ENCODE assay signal across 10 cellular contexts in genomic region chr5:98454904-98455303, GRCh38.
DNase-seq lines count a peak whose midpoint lies in the region; ATAC-seq and TF ChIP-seq lines count a peak whose summit lies in the region.
"Had no signal": no experiment of that assay in that cellular context is flagged by ENCODE, and none has a peak within 500 bp of the region (broad histone marks: within the 10 kb centered on the region; RNA-seq: fewer than 3 reads in every experiment).

No MANE protein-coding gene starts in this region.

- H3K36me3 ChIP-seq in HCT116 (ENCODE audit: control insufficient read depth in 1 of 2, insufficient read depth in 2 of 2, low read length in 2 of 2) (no peaks in the 10 kb centered on the region), Panc1 (ENCODE audit: control insufficient read depth, insufficient read depth, low read length) (no peaks in the 10 kb centered on the region), suprapubic skin (no peaks in the 10 kb centered on the region)
- H3K36me3 ChIP-seq: spleen had no signal

- H3K27ac ChIP-seq in HCT116 (ENCODE audit: low read depth, low read length), result no peak overlapping the region
- no peak overlapping the region for H3K27ac ChIP-seq in Panc1 (ENCODE audit: low read length)
- H3K27ac ChIP-seq in suprapubic skin, result no peak overlapping the region
- H3K27ac ChIP-seq: spleen had no signal

- WGBS in suprapubic skin, result 22% methylated on average over 4 of the region's 4 CpGs

- in situ Hi-C loops in Panc1 (cut with HindIII; ENCODE audit: low pct_unique_long_range_greater_than_20kb, low sequenced_read_pairs), result no loop called here

- BruUV-seq in HCT116 (replicated peaks; lab: Mats Ljungman, UMichigan) (no TSS peak), Panc1 (replicated peaks; lab: Mats Ljungman, UMichigan) (no TSS peak)

- no peaks in the 10 kb centered on the region for H4K20me1 ChIP-seq in HCT116 (ENCODE audit: insufficient read depth)

- TF ChIP-seq RAD21 in HCT116 (IDR thresholded peaks at IDR 0.05; ENCODE audit: low read depth), result peak; percentile 32

- H3K9me3 ChIP-seq in HCT116 (ENCODE audit: control insufficient read depth in 1 of 2, insufficient read depth in 1 of 2, low read depth in 1 of 2, low read length in 2 of 2), result no peaks in the 10 kb centered on the region
- H3K9me3 ChIP-seq in Panc1 (ENCODE audit: control insufficient read depth, insufficient read depth, low read depth, low read length), result no peaks in the 10 kb centered on the region
- no peaks in the 10 kb centered on the region for H3K9me3 ChIP-seq in suprapubic skin
- H3K9me3 ChIP-seq: spleen had no signal

- TF ChIP-seq POLR2A in HCT116 (IDR thresholded peaks at IDR 0.05; ENCODE audit: borderline replicate concordance, extremely low read depth, insufficient read depth, insufficient read length) (no peak), suprapubic skin (IDR thresholded peaks at IDR 0.05) (no peak)

- no peaks in the 10 kb centered on the region for H3K79me2 ChIP-seq in HCT116 (ENCODE audit: insufficient read depth, low read length)

- no peak overlapping the region for H2AFZ ChIP-seq in HCT116 (ENCODE audit: low read depth, low read length, poor library complexity, severe bottlenecking)

- TF ChIP-seq EP300 in suprapubic skin (IDR thresholded peaks at IDR 0.05), result no peak

- TF ChIP-seq CTCF in HCT116 (IDR thresholded peaks at IDR 0.05 in 2 of 3, conservative IDR thresholded peaks at IDR 0.05 in 1 of 3; ENCODE audit: borderline replicate concordance in 1 of 3, insufficient read depth in 1 of 3, low read depth in 2 of 3, low read length in 2 of 3) (no peak), Panc1 (IDR thresholded peaks at IDR 0.05) (peak; percentile 21; the same call in 1 of the 2 replicates), retinal pigment epithelial cell (conservative IDR thresholded peaks at IDR 0.05; ENCODE audit: low read depth, low read length) (peak; percentile 20), suprapubic skin (IDR thresholded peaks at IDR 0.05) (no peak)

- intact Hi-C loops in HCT116 (cut with micrococcal nuclease), result no loop called here
- intact Hi-C loops in Panc1 (cut with micrococcal nuclease; ENCODE audit: unreplicated experiment), result no loop called here

- DNase-seq in HCT116 (ENCODE audit: low read depth, low spot score) (peak; percentile 0), Panc1 (ENCODE audit: low read depth, low spot score) (peak; percentile 72), fibroblast of peridontal ligament (ENCODE audit: extremely low read depth) (peak; percentile 98), retinal pigment epithelial cell (ENCODE audit: low read depth) (no peak), hippocampal formation (lab: John Stamatoyannopoulos, UW) (no peak), suprapubic skin (ENCODE audit: low spot score in 2 of 2) (no peak)
- DNase-seq: activated naive CD4-positive, alpha-beta T cell treated with anti-CD3 and anti-CD28 coated beads for 36 hours; spleen had no signal

- RAD21 ChIA-PET in HCT116 (lab: Charles Lee; ENCODE audit: low non-redundant PET in 1 of 2, low total read pairs in 2 of 2, uncharacterized antibody in 2 of 2, unreplicated experiment in 2 of 2), result no interaction called here

- no peaks in the 10 kb centered on the region for H3K9me2 ChIP-seq in HCT116 (ENCODE audit: insufficient read depth)

- ATAC-seq in HCT116, result no peak
- ATAC-seq in Panc1, result peak; percentile 84
- no peak for ATAC-seq in HG03280 (IDR thresholded peaks at IDR 0.05; ENCODE audit: unreplicated experiment)
- no peak for ATAC-seq in GM18861 (IDR thresholded peaks at IDR 0.05; ENCODE audit: unreplicated experiment)

- H3K4me3 ChIP-seq in HCT116 (replicated peaks in 1 of 2; ENCODE audit: low read depth in 1 of 2, low read length in 2 of 2) (no peak overlapping the region), Panc1 (ENCODE audit: low read depth in 2 of 2, low read length in 2 of 2) (no peak overlapping the region), retinal pigment epithelial cell (ENCODE audit: low read length) (no peak overlapping the region), suprapubic skin (no peak overlapping the region)
- H3K4me3 ChIP-seq: spleen had no signal

- H3K27me3 ChIP-seq in HCT116 (ENCODE audit: insufficient read depth, low read length), result no peaks in the 10 kb centered on the region
- H3K27me3 ChIP-seq in Panc1 (ENCODE audit: control insufficient read depth, insufficient read depth, low read length), result no peaks in the 10 kb centered on the region
- H3K27me3 ChIP-seq in suprapubic skin, result no peaks in the 10 kb centered on the region

- H3K4me1 ChIP-seq in HCT116 (ENCODE audit: control insufficient read depth in 1 of 2, insufficient read depth in 2 of 2, low read length in 2 of 2), result no peaks in the 10 kb centered on the region
- no peaks in the 10 kb centered on the region for H3K4me1 ChIP-seq in Panc1 (ENCODE audit: control insufficient read depth, insufficient read depth, low read length)
- H3K4me1 ChIP-seq in suprapubic skin, result no peaks in the 10 kb centered on the region
- H3K4me1 ChIP-seq: spleen had no signal

- no peak overlapping the region for H3K9ac ChIP-seq in HCT116 (ENCODE audit: low read length)

- POLR2A ChIA-PET in HCT116 (lab: Charles Lee), result no interaction called here
- POLR2A ChIA-PET in Panc1 (lab: Charles Lee), result no interaction called here

- CTCF ChIA-PET in HCT116 (lab: Charles Lee), result interaction anchor here (0.9 kb wide), 1 partner anchor 313 kb away, joined by 3 read pairs; no protein-coding TSS in a partner anchor
- CTCF ChIA-PET in Panc1 (lab: Charles Lee), result no interaction called here

- no peak overlapping the region for H3K4me2 ChIP-seq in HCT116 (ENCODE audit: low read length)

TF ChIP-seq in HCT116, 20 proteins besides CTCF, POLR2A, EP300 and RAD21 (continues in another document):
- TF ChIP-seq CBX3 (IDR thresholded peaks at IDR 0.05; ENCODE audit: low read depth) (no peak), SIN3A (IDR thresholded peaks at IDR 0.05; ENCODE audit: low read depth) (no peak), SP1 (IDR thresholded peaks at IDR 0.05; ENCODE audit: low read depth) (no peak), ZFX (IDR thresholded peaks at IDR 0.05) (no peak), TCF7L2 (IDR thresholded peaks at IDR 0.05; ENCODE audit: borderline replicate concordance, extremely low read depth, insufficient read depth, insufficient read length) (no peak), REST (IDR thresholded peaks at IDR 0.05; ENCODE audit: low read depth) (no peak), SRF (IDR thresholded peaks at IDR 0.05; ENCODE audit: low read depth) (no peak), CEBPB (IDR thresholded peaks at IDR 0.05; ENCODE audit: low read depth) (no peak), EZH2 (IDR thresholded peaks at IDR 0.05) (no peak), ELF1 (IDR thresholded peaks at IDR 0.05; ENCODE audit: borderline replicate concordance, low read depth) (no peak), FOSL1 (IDR thresholded peaks at IDR 0.05; ENCODE audit: low read depth) (no peak), MAX (IDR thresholded peaks at IDR 0.05) (no peak), ZBTB33 (IDR thresholded peaks at IDR 0.05; ENCODE audit: extremely low read depth, insufficient replicate concordance, low read length) (no peak), ATF3 (IDR thresholded peaks at IDR 0.05) (no peak), EGR1 (IDR thresholded peaks at IDR 0.05; ENCODE audit: low read depth) (no peak), YY1 (IDR thresholded peaks at IDR 0.05; ENCODE audit: extremely low read depth, insufficient replicate concordance, low read depth, low read length) (no peak)

Comparison
In these comparisons a context has a peak if more than half of its experiments do, and no peak if none do; other contexts are left out.
1. DNase-seq: peak in HCT116 (single experiment), Panc1 (single experiment) and fibroblast of peridontal ligament (single experiment); none in retinal pigment epithelial cell (single experiment), hippocampal formation (0 of 2) and suprapubic skin (0 of 2).
2. CTCF ChIP-seq: peak in Panc1 (single experiment) and retinal pigment epithelial cell (single experiment); none in HCT116 (0 of 3) and suprapubic skin (0 of 2).